34 cellular contexts compared by ENCODE assay signal in genomic region chr13:58399263-58399662, GRCh38.
"Had no signal": no experiment of that assay in that cellular context is flagged by ENCODE, and none has a peak within 500 bp of the region (broad histone marks: within the 10 kb centered on the region; RNA-seq: fewer than 3 reads in every experiment).

No MANE protein-coding gene starts in this region.

- H3K27ac ChIP-seq: KMS-11 had no signal

- H3K4me2 ChIP-seq: KMS-11 had no signal

- H3K36me3 ChIP-seq: MG63 had no signal

- H3K9ac ChIP-seq: KMS-11 had no signal

- H3K9me3 ChIP-seq: MG63 had no signal

- H3K27me3 ChIP-seq: MG63 had no signal

- H3K4me3 ChIP-seq: MG63 had no signal

- DNase-seq: Karpas-422, Kasumi-1, MG63, MM.1S, MV-4-11, NCI-H1048, NCI-H1092, NCI-H1092 treated with DMSO at 0.1 percent for 48 hours, NCI-H1105, NCI-H1105 treated with DMSO at 0.1 percent for 48 hours, NCI-H1417, NCI-H1417 treated with DMSO at 0.1 percent for 48 hours, NCI-H1436, NCI-H1436 treated with DMSO at 0.1 percent for 48 hours, NCI-H146, NCI-H1694, NCI-H1694 treated with DMSO at 0.1 percent for 48 hours, NCI-H187, NCI-H187 treated with DMSO at 0.1 percent for 48 hours, NCI-H1930, NCI-H2029, NCI-H2029 treated with DMSO at 0.1 percent for 48 hours, NCI-H2081, NCI-H2081 treated with DMSO at 0.1 percent for 48 hours, NCI-H2107, NCI-H2171, NCI-H2171 treated with DMSO at 0.1 percent for 48 hours, NCI-H2227 treated with DMSO at 0.1 percent for 48 hours, NCI-H226, NCI-H345, NCI-H446, NCI-H446 treated with DMSO at 0.1 percent for 48 hours, NCI-H510A had no signal
